In genomic region chr17:32127156-32127897, GRCh38 we compare ENCODE assay signal across 8 cellular contexts. TPM values are rescaled to one million over a fixed set of nuclear protein-coding genes. Genes with fewer than 3 reads are reported as not detected.
DNase-seq lines count a peak whose midpoint lies in the region; ATAC-seq and TF ChIP-seq lines count a peak whose summit lies in the region.

No MANE protein-coding gene starts in this region.

- peak; percentile 92 for ATAC-seq in HG03103 (IDR thresholded peaks at IDR 0.05; ENCODE audit: low read depth, unreplicated experiment)

- no peak for TF ChIP-seq CTCF in 22Rv1 (IDR thresholded peaks at IDR 0.05)

- peak overlapping the region; percentile 26; the same call in 1 of the 2 replicates for H3K27ac ChIP-seq in 22Rv1

- DNase-seq in NCI-H446 treated with DMSO at 0.1 percent for 48 hours (lab: John Stamatoyannopoulos, UW): peak; percentile 34
- DNase-seq in activated CD4-positive, alpha-beta T cell treated with anti-CD3 and anti-CD28 coated beads for 1 hour: peak; percentile 88
- DNase-seq in cerebellum (ENCODE audit: low spot score): peak; percentile 75
- DNase-seq in kidney glomerular epithelial cell (lab: John Stamatoyannopoulos, UW): peak; percentile 68
- DNase-seq in stimulated activated CD4-positive, alpha-beta T cell treated with anti-CD3 and anti-CD28 coated beads, Interleukin-15, amount 100 ng/mL, for 48 hours (ENCODE audit: low read depth in 2 of 2): peak; percentile 72 to 74

- TF ChIP-seq POLR2A in GM18526 (IDR thresholded peaks at IDR 0.05; ENCODE audit: extremely low read depth, insufficient read length): peak; percentile 75

RNA-seq across cellular contexts. Expression of gene RHOT1, which starts 15.0 kb away (rescaled TPM):
- 93.3 TPM for total RNA-seq in cerebellum

Comparison
In these comparisons a context has a peak if more than half of its experiments do, and no peak if none do; other contexts are left out.
1. Peak in every context shown above with its lines: DNase-seq, ATAC-seq and H3K27ac ChIP-seq.
2. DNase-seq: peak in every context shown above with its lines; median percentile 88 in activated CD4-positive, alpha-beta T cell treated with anti-CD3 and anti-CD28 coated beads for 1 hour; 75 in cerebellum; 73 in stimulated activated CD4-positive, alpha-beta T cell treated with anti-CD3 and anti-CD28 coated beads, Interleukin-15, amount 100 ng/mL, for 48 hours; 68 in kidney glomerular epithelial cell; 34 in NCI-H446 treated with DMSO at 0.1 percent for 48 hours.